In the genomic region with DNA sequence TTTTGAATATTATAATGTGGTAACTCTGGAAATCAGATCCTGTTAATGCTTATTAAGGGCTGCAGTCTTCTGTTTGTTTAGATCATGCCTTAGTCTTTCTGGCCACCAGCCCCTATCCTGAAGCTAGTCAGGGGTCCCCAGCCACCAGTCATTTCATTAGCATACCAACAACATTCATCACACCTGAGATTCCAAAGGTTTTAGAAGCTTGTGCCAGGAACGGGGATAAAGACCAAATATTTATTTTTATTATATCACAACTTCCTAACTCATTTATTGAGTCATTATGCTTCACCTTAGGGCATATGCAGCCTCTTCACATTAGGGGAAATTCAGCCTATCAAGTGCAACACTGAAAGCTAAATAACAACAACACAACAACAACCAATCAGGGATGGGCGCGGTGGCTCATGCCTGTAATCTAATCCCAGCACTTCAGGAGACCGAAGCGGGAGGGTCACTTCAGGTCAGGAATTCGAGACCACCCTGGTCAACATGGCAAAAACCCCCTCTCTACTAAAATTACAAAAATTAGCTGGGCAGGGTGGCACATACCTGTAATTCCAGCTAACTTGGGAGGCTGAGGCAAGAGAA, we compare ENCODE assay signal across 26 cellular contexts. TPM values are rescaled to one million over a fixed set of nuclear protein-coding genes. Genes with fewer than 3 reads are reported as not detected.
DNase-seq lines count a peak whose midpoint lies in the region; ATAC-seq and TF ChIP-seq lines count a peak whose summit lies in the region.
"Had no signal": no experiment of that assay in that cellular context is flagged by ENCODE, and none has a peak within 500 bp of the region (broad histone marks: within the 10 kb centered on the region; RNA-seq: fewer than 3 reads in every experiment).

No MANE protein-coding gene starts in this region.

- H3K27me3 ChIP-seq in SJCRH30: no peaks in the 10 kb centered on the region
- H3K27me3 ChIP-seq: Peyer's patch had no signal

- peaks cover 23% of the 10 kb centered on the region for H3K4me1 ChIP-seq in SJCRH30

- intact Hi-C loops in posterior vena cava (cut with DNase I) (no loop called here), posterior cingulate gyrus (cut with DNase I) (no loop called here)

- H3K27ac ChIP-seq in SJCRH30: no peak overlapping the region
- H3K27ac ChIP-seq: 22Rv1, C4-2B, Peyer's patch, SK-N-MC had no signal

- CTCF ChIA-PET in activated CD8-positive, alpha-beta memory T cell treated with anti-CD3 and anti-CD28 coated beads, Interleukin-2, amount 10 ng/mL, durations not matched to agents 7 days and 5 days (lab: Charles Lee): no interaction called here
- CTCF ChIA-PET in WTC11 (lab: Charles Lee): interaction anchor here (1.2 to 1.4 kb wide), 2 partner anchors 241 to 259 kb away, joined by 4 to 6 read pairs; no protein-coding TSS in a partner anchor

- H3K27ac Mint-ChIP-seq in activated CD8-positive, alpha-beta memory T cell treated with anti-CD3 and anti-CD28 coated beads, Interleukin-2, amount 10 ng/mL, durations not matched to agents 7 days and 5 days: no peak overlapping the region
- 0 out of 2 replicates have a peak overlapping the region, but pooled peaks have one; percentile 57 for H3K27ac Mint-ChIP-seq in WTC11
- H3K27ac Mint-ChIP-seq: B cell; CD8-positive, alpha-beta T cell had no signal

- H3K36me3 ChIP-seq in SJCRH30: no peaks in the 10 kb centered on the region
- H3K36me3 ChIP-seq: Peyer's patch had no signal

- H3K36me3 Mint-ChIP-seq in activated CD8-positive, alpha-beta memory T cell treated with anti-CD3 and anti-CD28 coated beads, Interleukin-2, amount 10 ng/mL, durations not matched to agents 7 days and 5 days: no peaks in the 10 kb centered on the region
- H3K36me3 Mint-ChIP-seq in WTC11: 0 out of 2 replicates have a peak, but pooled peaks cover 3% of the 10 kb centered on the region
- H3K36me3 Mint-ChIP-seq: CD8-positive, alpha-beta T cell had no signal

- H3K4me1 Mint-ChIP-seq in activated CD8-positive, alpha-beta memory T cell treated with anti-CD3 and anti-CD28 coated beads, Interleukin-2, amount 10 ng/mL, durations not matched to agents 7 days and 5 days: peaks cover 30% of the 10 kb centered on the region
- H3K4me1 Mint-ChIP-seq in WTC11: peaks cover 47% of the 10 kb centered on the region

- peak; percentile 28 for DNase-seq in activated CD8-positive, alpha-beta memory T cell treated with anti-CD3 and anti-CD28 coated beads, Interleukin-2, amount 10 ng/mL, durations not matched to agents 7 days and 5 days
- no peak for DNase-seq in activated CD8-positive, alpha-beta memory T cell treated with anti-CD3 and anti-CD28 coated beads for 24 hours
- DNase-seq in WTC11 (ENCODE audit: low spot score): no peak
- DNase-seq in islet precursor cell: peak; percentile 38
- peak; percentile 47 for DNase-seq in posterior vena cava (ENCODE audit: low spot score)
- DNase-seq in posterior cingulate gyrus: no peak
- no peak for DNase-seq in SJCRH30
- DNase-seq: Caco-2; CD8-positive, alpha-beta T cell; GDM1; KBM-7; MM.1S; NCI-H1417; NCI-H1694; NCI-H2029 treated with DMSO at 0.1 percent for 48 hours; NCI-H226; NCI-H510A; NCI-H69; Peyer's patch; SHP77 treated with DMSO at 0.1 percent for 48 hours had no signal

- no peak for TF ChIP-seq CTCF in WTC11 (IDR thresholded peaks at IDR 0.05)

- H3K9me3 Mint-ChIP-seq in activated CD8-positive, alpha-beta memory T cell treated with anti-CD3 and anti-CD28 coated beads, Interleukin-2, amount 10 ng/mL, durations not matched to agents 7 days and 5 days (ENCODE audit: low read depth): no peaks in the 10 kb centered on the region
- H3K9me3 Mint-ChIP-seq in WTC11: no peaks in the 10 kb centered on the region
- H3K9me3 Mint-ChIP-seq: CD8-positive, alpha-beta T cell had no signal

- H3K9me3 ChIP-seq in SJCRH30 (replicated peaks): no peaks in the 10 kb centered on the region
- H3K9me3 ChIP-seq: Caco-2, Peyer's patch had no signal

- no peak for ATAC-seq in activated CD8-positive, alpha-beta memory T cell treated with anti-CD3 and anti-CD28 coated beads, Interleukin-2, amount 10 ng/mL, durations not matched to agents 7 days and 5 days
- ATAC-seq in WTC11 (no peak), GM18517 (IDR thresholded peaks at IDR 0.05; ENCODE audit: unreplicated experiment) (no peak)
- ATAC-seq: CD8-positive, alpha-beta T cell; GM12878 had no signal

- peaks cover 9% of the 10 kb centered on the region for H3K27me3 Mint-ChIP-seq in activated CD8-positive, alpha-beta memory T cell treated with anti-CD3 and anti-CD28 coated beads, Interleukin-2, amount 10 ng/mL, durations not matched to agents 7 days and 5 days
- peaks cover 19% of the 10 kb centered on the region for H3K27me3 Mint-ChIP-seq in WTC11 (ENCODE audit: low read depth)
- H3K27me3 Mint-ChIP-seq: B cell had no signal

- H3K4me3 Mint-ChIP-seq in activated CD8-positive, alpha-beta memory T cell treated with anti-CD3 and anti-CD28 coated beads, Interleukin-2, amount 10 ng/mL, durations not matched to agents 7 days and 5 days: no peak overlapping the region
- no peak overlapping the region for H3K4me3 Mint-ChIP-seq in WTC11
- H3K4me3 Mint-ChIP-seq: B cell; CD8-positive, alpha-beta T cell had no signal

- POLR2A ChIA-PET in WTC11 (lab: Charles Lee): no interaction called here

- H3K4me3 ChIP-seq in SJCRH30: no peak overlapping the region
- H3K4me3 ChIP-seq: GM12878, Peyer's patch, SK-N-MC had no signal

TF ChIP-seq in WTC11, 78 proteins besides CTCF, POLR2A, EP300 and RAD21:
- TF ChIP-seq TEAD1 (CRISPR knock-in tag; IDR thresholded peaks at IDR 0.05): no peak
- TF ChIP-seq NFYB (CRISPR knock-in tag; conservative IDR thresholded peaks at IDR 0.05; ENCODE audit: low read depth): peak; percentile 42
- TF ChIP-seq, protein P1, sequence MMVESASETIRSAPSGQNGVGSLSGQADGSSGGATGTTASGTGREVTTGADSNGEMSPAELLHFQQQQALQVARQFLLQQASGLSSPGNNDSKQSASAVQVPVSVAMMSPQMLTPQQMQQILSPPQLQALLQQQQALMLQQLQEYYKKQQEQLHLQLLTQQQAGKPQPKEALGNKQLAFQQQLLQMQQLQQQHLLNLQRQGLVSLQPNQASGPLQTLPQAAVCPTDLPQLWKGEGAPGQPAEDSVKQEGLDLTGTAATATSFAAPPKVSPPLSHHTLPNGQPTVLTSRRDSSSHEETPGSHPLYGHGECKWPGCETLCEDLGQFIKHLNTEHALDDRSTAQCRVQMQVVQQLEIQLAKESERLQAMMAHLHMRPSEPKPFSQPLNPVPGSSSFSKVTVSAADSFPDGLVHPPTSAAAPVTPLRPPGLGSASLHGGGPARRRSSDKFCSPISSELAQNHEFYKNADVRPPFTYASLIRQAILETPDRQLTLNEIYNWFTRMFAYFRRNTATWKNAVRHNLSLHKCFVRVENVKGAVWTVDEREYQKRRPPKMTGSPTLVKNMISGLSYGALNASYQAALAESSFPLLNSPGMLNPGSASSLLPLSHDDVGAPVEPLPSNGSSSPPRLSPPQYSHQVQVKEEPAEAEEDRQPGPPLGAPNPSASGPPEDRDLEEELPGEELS (CRISPR knock-in tag; IDR thresholded peaks at IDR 0.05): no peak

RNA-seq across cellular contexts. Expression of a gene that starts 2.9 kb away (rescaled TPM):
- 10 to 100 TPM in 1 of 2 experiments, 1 to 10 TPM in 1; 8.0 to 11.2 TPM for total RNA-seq in activated CD8-positive, alpha-beta memory T cell treated with anti-CD3 and anti-CD28 coated beads, Interleukin-2, amount 10 ng/mL, durations not matched to agents 7 days and 5 days
- total RNA-seq in WTC11 (2021) (18.4 to 23.5 TPM (median 23.4 TPM) in 3 replicates), posterior vena cava (10 to 100 TPM; 22.0 to 24.3 TPM)
- total RNA-seq in SJCRH30 (2014; rRNA removed; shearing (Covaris generic)): 41.4 and 45.2 TPM in 2 replicates

Comparison
In these comparisons a context has a peak if more than half of its experiments do, and no peak if none do; other contexts are left out.
1. DNase-seq: peak in activated CD8-positive, alpha-beta memory T cell treated with anti-CD3 and anti-CD28 coated beads, Interleukin-2, amount 10 ng/mL, durations not matched to agents 7 days and 5 days (single experiment), islet precursor cell (single experiment) and posterior vena cava (single experiment); none in activated CD8-positive, alpha-beta memory T cell treated with anti-CD3 and anti-CD28 coated beads for 24 hours (single experiment), WTC11 (single experiment), posterior cingulate gyrus (0 of 10) and SJCRH30 (0 of 2).